Comparison of ENCODE assay signal across 15 cellular contexts in the genomic region with DNA sequence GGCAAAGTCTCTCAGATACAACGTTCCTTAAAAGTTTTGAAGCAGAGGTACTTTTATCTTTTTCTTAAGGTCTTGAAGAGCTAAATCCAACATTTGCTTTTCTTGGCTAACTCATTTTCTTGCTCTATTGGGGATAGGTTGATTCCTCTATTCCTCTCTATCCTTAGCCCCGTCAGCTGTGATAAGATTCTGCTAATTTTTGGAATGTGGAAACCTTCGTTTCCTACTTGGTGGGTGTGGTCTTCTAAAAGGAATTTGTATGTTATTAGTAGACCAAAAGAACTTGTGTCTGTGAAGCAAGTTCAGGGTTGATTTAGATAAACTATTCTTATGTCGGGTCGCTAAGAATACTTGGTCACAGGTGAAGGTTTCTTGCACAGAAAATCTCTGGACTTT.
DNase-seq lines count a peak whose midpoint lies in the region; ATAC-seq and TF ChIP-seq lines count a peak whose summit lies in the region.
"Had no signal": no experiment of that assay in that cellular context is flagged by ENCODE, and none has a peak within 500 bp of the region (broad histone marks: within the 10 kb centered on the region; RNA-seq: fewer than 3 reads in every experiment).

No MANE protein-coding gene starts in this region.

- H2AFZ ChIP-seq in mammary epithelial cell (ENCODE audit: low read depth, low read length) (no peak overlapping the region), osteoblast (ENCODE audit: low read length) (no peak overlapping the region)

- TF ChIP-seq POLR2A in breast epithelium (IDR thresholded peaks at IDR 0.05): no peak

- no TSS peak for BruUV-seq in mammary epithelial cell (replicated peaks; lab: Mats Ljungman, UMichigan)

- peaks cover 15% of the 10 kb centered on the region for H3K4me1 ChIP-seq in mammary epithelial cell (ENCODE audit: insufficient read depth, low read length)
- H3K4me1 ChIP-seq in breast epithelium: no peaks in the 10 kb centered on the region
- H3K4me1 ChIP-seq in osteoblast (ENCODE audit: insufficient read depth, low read length): peaks cover 17% of the 10 kb centered on the region
- H3K4me1 ChIP-seq: Caco-2, HAP-1 had no signal

- DNase-seq in mammary epithelial cell (no peak), breast epithelium (ENCODE audit: low spot score in 2 of 2) (no peak), fibroblast of mammary gland (ENCODE audit: low read depth) (peak; percentile 17), osteoblast (ENCODE audit: insufficient read length, low spot score, missing footprints) (no peak), NOMO-1 treated with dmso at 0.1 percent for 144 hours (lab: John Stamatoyannopoulos, UW; ENCODE audit: unreplicated experiment) (no peak), endothelial cell (ENCODE audit: low spot score) (no peak)
- DNase-seq: AML-193; Caco-2; CD8-positive, alpha-beta memory T cell; GDM1 had no signal

- H3K36me3 ChIP-seq in mammary epithelial cell (ENCODE audit: insufficient read depth, low read length): peaks cover 9% of the 10 kb centered on the region
- no peaks in the 10 kb centered on the region for H3K36me3 ChIP-seq in breast epithelium
- peaks cover 39% of the 10 kb centered on the region for H3K36me3 ChIP-seq in osteoblast (ENCODE audit: insufficient read depth, low read length)
- H3K36me3 ChIP-seq: BLaER1, HAP-1 had no signal

- H3K9me3 Mint-ChIP-seq in endothelial cell (ENCODE audit: unreplicated experiment): no peaks in the 10 kb centered on the region
- H3K9me3 Mint-ChIP-seq in stimulated activated memory B cell treated with anti-CD40 and anti-IgM and Interleukin-4, amounts not matched to agents 10 μg/mL and 1 μg/mL and 100 μg/mL, for 72 hours: no peaks in the 10 kb centered on the region
- H3K9me3 Mint-ChIP-seq: CD8-positive, alpha-beta memory T cell had no signal

- peaks cover 29% of the 10 kb centered on the region for H3K36me3 Mint-ChIP-seq in endothelial cell (ENCODE audit: low read depth, unreplicated experiment)
- H3K36me3 Mint-ChIP-seq in stimulated activated memory B cell treated with anti-CD40 and anti-IgM and Interleukin-4, amounts not matched to agents 10 μg/mL and 1 μg/mL and 100 μg/mL, for 72 hours: peaks cover 10% of the 10 kb centered on the region

- peaks cover 9% of the 10 kb centered on the region for H3K4me1 Mint-ChIP-seq in endothelial cell (ENCODE audit: unreplicated experiment)
- H3K4me1 Mint-ChIP-seq in stimulated activated memory B cell treated with anti-CD40 and anti-IgM and Interleukin-4, amounts not matched to agents 10 μg/mL and 1 μg/mL and 100 μg/mL, for 72 hours: no peaks in the 10 kb centered on the region

- intact Hi-C loops in mammary epithelial cell (cut with micrococcal nuclease) (no loop called here), breast epithelium (cut with DNase I; ENCODE audit: low total_unique reads) (no loop called here)

- peak overlapping the region; percentile 64 for H3K27ac ChIP-seq in mammary epithelial cell (ENCODE audit: insufficient read depth, low read depth, low read length)
- H3K27ac ChIP-seq in breast epithelium: no peak overlapping the region
- peak overlapping the region; percentile 98 for H3K27ac ChIP-seq in osteoblast (ENCODE audit: low read depth, low read length)
- H3K27ac ChIP-seq: 22Rv1, BLaER1 had no signal

- H3K9me3 ChIP-seq in mammary epithelial cell (replicated peaks; ENCODE audit: insufficient read depth, low read length) (no peaks in the 10 kb centered on the region), breast epithelium (no peaks in the 10 kb centered on the region), osteoblast (ENCODE audit: low read depth, low read length) (no peaks in the 10 kb centered on the region)
- H3K9me3 ChIP-seq: BLaER1, Caco-2, HAP-1 had no signal

- WGBS in mammary epithelial cell (ENCODE audit: low coverage, missing lambda C conversion rate): 94% methylated on average over 5 of the region's 5 CpGs

- H3K27me3 ChIP-seq in mammary epithelial cell (ENCODE audit: insufficient read depth, low read length): no peaks in the 10 kb centered on the region
- no peaks in the 10 kb centered on the region for H3K27me3 ChIP-seq in breast epithelium
- no peaks in the 10 kb centered on the region for H3K27me3 ChIP-seq in osteoblast (ENCODE audit: insufficient read depth, low read length)
- H3K27me3 ChIP-seq: BLaER1 had no signal

- H3K27me3 Mint-ChIP-seq in endothelial cell (ENCODE audit: unreplicated experiment): peaks cover 1% of the 10 kb centered on the region
- H3K27me3 Mint-ChIP-seq in stimulated activated memory B cell treated with anti-CD40 and anti-IgM and Interleukin-4, amounts not matched to agents 10 μg/mL and 1 μg/mL and 100 μg/mL, for 72 hours: no peaks in the 10 kb centered on the region
- H3K27me3 Mint-ChIP-seq: CD8-positive, alpha-beta memory T cell had no signal

- TF ChIP-seq CTCF in mammary epithelial cell (conservative IDR thresholded peaks at IDR 0.05 in 1 of 2, IDR thresholded peaks at IDR 0.05 in 1 of 2; ENCODE audit: extremely low read depth in 1 of 2, insufficient read depth in 1 of 2, low read depth in 1 of 2, low read length in 2 of 2): no peak
- TF ChIP-seq CTCF in breast epithelium (IDR thresholded peaks at IDR 0.05): no peak
- TF ChIP-seq CTCF in fibroblast of mammary gland (conservative IDR thresholded peaks at IDR 0.05; ENCODE audit: control insufficient read depth, insufficient read depth, low read depth, low read length): no peak
- no peak for TF ChIP-seq CTCF in osteoblast (IDR thresholded peaks at IDR 0.05; ENCODE audit: extremely low read depth, low read depth, low read length)
- TF ChIP-seq CTCF in endothelial cell (IDR thresholded peaks at IDR 0.05; ENCODE audit: unreplicated experiment): no peak

- H3K4me2 ChIP-seq in mammary epithelial cell (ENCODE audit: insufficient read depth, low read depth, low read length): no peak overlapping the region
- peak overlapping the region; percentile 12 for H3K4me2 ChIP-seq in osteoblast (ENCODE audit: insufficient read depth, low read length)
- H3K4me2 ChIP-seq: BLaER1 had no signal

- no peak for ATAC-seq in HG02884 (IDR thresholded peaks at IDR 0.05; ENCODE audit: unreplicated experiment)
- no peak for ATAC-seq in stimulated activated memory B cell treated with anti-CD40 and anti-IgM and Interleukin-4, amounts not matched to agents 10 μg/mL and 1 μg/mL and 100 μg/mL, for 72 hours

- CTCF ChIA-PET in mammary epithelial cell (lab: Charles Lee; ENCODE audit: low non-redundant PET): interaction anchor here (0.6 kb wide), 1 partner anchor 362 kb away, joined by 4 read pairs; no protein-coding TSS in a partner anchor

- no peak overlapping the region for H3K9ac ChIP-seq in mammary epithelial cell (ENCODE audit: insufficient read depth, low read length)
- H3K9ac ChIP-seq: BLaER1 had no signal

- H4K20me1 ChIP-seq in mammary epithelial cell (ENCODE audit: insufficient read depth, low read length): no peaks in the 10 kb centered on the region
- H4K20me1 ChIP-seq in osteoblast (ENCODE audit: insufficient read depth, low read length): no peaks in the 10 kb centered on the region
- H4K20me1 ChIP-seq: BLaER1 had no signal

- H3K4me3 ChIP-seq in mammary epithelial cell (replicated peaks in 1 of 3; ENCODE audit: insufficient read depth in 1 of 3, low read depth in 2 of 3, low read length in 3 of 3): no peak overlapping the region
- no peak overlapping the region for H3K4me3 ChIP-seq in breast epithelium
- H3K4me3 ChIP-seq in fibroblast of mammary gland (ENCODE audit: control insufficient read depth, low read depth, low read length): no peak overlapping the region
- no peak overlapping the region for H3K4me3 ChIP-seq in osteoblast (ENCODE audit: insufficient read depth, low read length)
- H3K4me3 ChIP-seq: BLaER1, HAP-1 had no signal

- in situ Hi-C loops in mammary epithelial cell (cut with MboI; ENCODE audit: low sequenced_read_pairs in 2 of 2): no loop called here

- H3K79me2 ChIP-seq in mammary epithelial cell (ENCODE audit: insufficient read depth, low read length): no peaks in the 10 kb centered on the region
- peaks cover 12% of the 10 kb centered on the region for H3K79me2 ChIP-seq in osteoblast (ENCODE audit: insufficient read depth, low read length)

- H3K4me3 Mint-ChIP-seq in endothelial cell (ENCODE audit: unreplicated experiment): no peak overlapping the region
- H3K4me3 Mint-ChIP-seq in stimulated activated memory B cell treated with anti-CD40 and anti-IgM and Interleukin-4, amounts not matched to agents 10 μg/mL and 1 μg/mL and 100 μg/mL, for 72 hours: no peak overlapping the region

- dilution Hi-C loops in mammary epithelial cell (cut with HindIII; ENCODE audit: low sequenced_read_pairs): no loop called here

- no peak overlapping the region for H3K27ac Mint-ChIP-seq in endothelial cell (ENCODE audit: unreplicated experiment)
- H3K27ac Mint-ChIP-seq in stimulated activated memory B cell treated with anti-CD40 and anti-IgM and Interleukin-4, amounts not matched to agents 10 μg/mL and 1 μg/mL and 100 μg/mL, for 72 hours: no peak overlapping the region
- H3K27ac Mint-ChIP-seq: CD8-positive, alpha-beta memory T cell had no signal

Comparison
In these comparisons a context has a peak if more than half of its experiments do, and no peak if none do; other contexts are left out.
1. H3K27ac ChIP-seq: peak in mammary epithelial cell (single experiment) and osteoblast (single experiment); none in breast epithelium (0 of 2).